ENCODE assay signal across 9 cellular contexts in genomic region chr3:185537369-185537970, GRCh38. TPM values are rescaled to one million over a fixed set of nuclear protein-coding genes. Genes with fewer than 3 reads are reported as not detected.
DNase-seq lines count a peak whose midpoint lies in the region; ATAC-seq and TF ChIP-seq lines count a peak whose summit lies in the region.
"Had no signal": no experiment of that assay in that cellular context is flagged by ENCODE, and none has a peak within 500 bp of the region (broad histone marks: within the 10 kb centered on the region; RNA-seq: fewer than 3 reads in every experiment).

No MANE protein-coding gene starts in this region.

- peak; percentile 95 for DNase-seq in Daoy (ENCODE audit: low read depth)
- peak; percentile 30 for DNase-seq in SK-MEL-5 (ENCODE audit: low read depth, low spot score)
- peak; percentile 99 for DNase-seq in epithelial cell of esophagus (ENCODE audit: low read depth)
- DNase-seq in non-pigmented ciliary epithelial cell (ENCODE audit: low read depth) = peak; percentile 95
- DNase-seq in NCI-H187 (lab: John Stamatoyannopoulos, UW) = no peak
- no peak for DNase-seq in NCI-H774 (lab: John Stamatoyannopoulos, UW)

- TF ChIP-seq CTCF in epithelial cell of esophagus (IDR thresholded peaks at IDR 0.05; ENCODE audit: insufficient read depth, low read depth, low read length, missing control alignments) = no peak

- ATAC-seq in GM19438 (IDR thresholded peaks at IDR 0.05; ENCODE audit: low read depth, unreplicated experiment) = peak; percentile 100
- ATAC-seq in HG03378 (IDR thresholded peaks at IDR 0.05; ENCODE audit: unreplicated experiment) = peak; percentile 99

- in situ Hi-C loops in SK-MEL-5 (cut with HindIII; ENCODE audit: low pct_unique_long_range_greater_than_20kb, low sequenced_read_pairs) = no loop called here

- no peak overlapping the region for H3K4me3 ChIP-seq in epithelial cell of esophagus (ENCODE audit: low read length)
- H3K4me3 ChIP-seq: tibial artery had no signal

RNA-seq across cellular contexts. Expression of gene LIPH, which starts 14.9 kb away (rescaled TPM):
- 0.63 TPM in 1 of 2 replicates, not detected in the other for total RNA-seq in Daoy (2014; rRNA removed; shearing (Covaris generic))
- not detected in 2 replicates for total RNA-seq in SK-MEL-5 (2014; rRNA removed; shearing (Covaris generic))
- polyA plus RNA-seq in SK-MEL-5 (2015; cell fraction: cytosol; rRNA removed) = 0.25 and 0.28 TPM in 2 replicates
- polyA plus RNA-seq in SK-MEL-5 (2015; cell fraction: nucleus; rRNA removed) = 0.91 and 0.94 TPM in 2 replicates

RNA-seq across cellular contexts. Expression of gene TMEM41A, which starts 38.6 kb away (rescaled TPM):
- total RNA-seq in Daoy (2014; rRNA removed; shearing (Covaris generic)) = 15.4 and 20.5 TPM in 2 replicates
- total RNA-seq in SK-MEL-5 (2014; rRNA removed; shearing (Covaris generic)) = 9.2 and 10.8 TPM in 2 replicates
- 18.9 and 20.7 TPM in 2 replicates for polyA plus RNA-seq in SK-MEL-5 (2015; cell fraction: cytosol; rRNA removed)
- 9.9 and 14.5 TPM in 2 replicates for polyA plus RNA-seq in SK-MEL-5 (2015; cell fraction: nucleus; rRNA removed)

RNA-seq across cellular contexts. Expression of gene SENP2, which starts 48.6 kb away (rescaled TPM):
- total RNA-seq in Daoy (2014; rRNA removed; shearing (Covaris generic)) = 33.1 and 35.0 TPM in 2 replicates
- total RNA-seq in SK-MEL-5 (2014; rRNA removed; shearing (Covaris generic)) = 36.2 and 37.5 TPM in 2 replicates
- polyA plus RNA-seq in SK-MEL-5 (2015; cell fraction: cytosol; rRNA removed) = 28.0 and 40.3 TPM in 2 replicates
- polyA plus RNA-seq in SK-MEL-5 (2015; cell fraction: nucleus; rRNA removed) = 30.3 and 31.7 TPM in 2 replicates

Comparison
In these comparisons a context has a peak if more than half of its experiments do, and no peak if none do; other contexts are left out.
1. DNase-seq: peak in Daoy (single experiment), SK-MEL-5 (single experiment), epithelial cell of esophagus (single experiment) and non-pigmented ciliary epithelial cell (single experiment); none in NCI-H187 (0 of 2) and NCI-H774 (single experiment).